ENCODE assay signal across 1 cellular context in the genomic region with DNA sequence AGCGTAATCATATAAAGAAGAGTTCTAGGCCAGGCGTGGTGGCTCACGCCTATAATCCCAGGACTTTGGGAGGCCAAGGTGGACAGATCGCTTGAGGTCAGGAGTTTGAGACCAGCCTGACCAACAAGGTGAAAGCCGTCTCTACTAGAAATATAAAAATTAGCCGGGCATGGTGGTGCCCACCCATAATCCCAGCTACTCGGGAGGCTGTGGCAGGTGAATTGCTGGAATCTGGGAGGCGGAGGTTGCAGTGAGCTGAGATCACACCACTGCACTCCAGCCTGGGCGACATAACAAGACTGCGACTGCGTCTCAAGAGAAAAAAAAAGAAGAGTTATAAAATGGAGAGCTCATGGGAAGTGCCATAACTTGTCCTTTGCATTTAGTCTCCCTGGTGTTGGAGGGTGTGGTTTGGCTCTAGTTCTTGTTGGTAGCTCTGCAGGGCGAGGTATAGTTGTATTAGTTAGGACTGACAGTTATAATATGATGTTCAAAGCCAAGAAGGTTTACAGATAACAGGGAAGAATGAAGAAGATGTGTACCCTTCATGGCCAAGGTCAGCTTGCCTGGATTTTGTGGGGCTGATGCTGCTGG.
TF ChIP-seq lines count a peak whose summit lies in the region.

No MANE protein-coding gene starts in this region.

TF ChIP-seq in WTC11, 78 proteins besides CTCF, POLR2A, EP300 and RAD21 (continued from another document):
- TF ChIP-seq, protein P1, sequence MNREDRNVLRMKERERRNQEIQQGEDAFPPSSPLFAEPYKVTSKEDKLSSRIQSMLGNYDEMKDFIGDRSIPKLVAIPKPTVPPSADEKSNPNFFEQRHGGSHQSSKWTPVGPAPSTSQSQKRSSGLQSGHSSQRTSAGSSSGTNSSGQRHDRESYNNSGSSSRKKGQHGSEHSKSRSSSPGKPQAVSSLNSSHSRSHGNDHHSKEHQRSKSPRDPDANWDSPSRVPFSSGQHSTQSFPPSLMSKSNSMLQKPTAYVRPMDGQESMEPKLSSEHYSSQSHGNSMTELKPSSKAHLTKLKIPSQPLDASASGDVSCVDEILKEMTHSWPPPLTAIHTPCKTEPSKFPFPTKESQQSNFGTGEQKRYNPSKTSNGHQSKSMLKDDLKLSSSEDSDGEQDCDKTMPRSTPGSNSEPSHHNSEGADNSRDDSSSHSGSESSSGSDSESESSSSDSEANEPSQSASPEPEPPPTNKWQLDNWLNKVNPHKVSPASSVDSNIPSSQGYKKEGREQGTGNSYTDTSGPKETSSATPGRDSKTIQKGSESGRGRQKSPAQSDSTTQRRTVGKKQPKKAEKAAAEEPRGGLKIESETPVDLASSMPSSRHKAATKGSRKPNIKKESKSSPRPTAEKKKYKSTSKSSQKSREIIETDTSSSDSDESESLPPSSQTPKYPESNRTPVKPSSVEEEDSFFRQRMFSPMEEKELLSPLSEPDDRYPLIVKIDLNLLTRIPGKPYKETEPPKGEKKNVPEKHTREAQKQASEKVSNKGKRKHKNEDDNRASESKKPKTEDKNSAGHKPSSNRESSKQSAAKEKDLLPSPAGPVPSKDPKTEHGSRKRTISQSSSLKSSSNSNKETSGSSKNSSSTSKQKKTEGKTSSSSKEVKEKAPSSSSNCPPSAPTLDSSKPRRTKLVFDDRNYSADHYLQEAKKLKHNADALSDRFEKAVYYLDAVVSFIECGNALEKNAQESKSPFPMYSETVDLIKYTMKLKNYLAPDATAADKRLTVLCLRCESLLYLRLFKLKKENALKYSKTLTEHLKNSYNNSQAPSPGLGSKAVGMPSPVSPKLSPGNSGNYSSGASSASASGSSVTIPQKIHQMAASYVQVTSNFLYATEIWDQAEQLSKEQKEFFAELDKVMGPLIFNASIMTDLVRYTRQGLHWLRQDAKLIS (CRISPR knock-in tag; IDR thresholded peaks at IDR 0.05; ENCODE audit: borderline replicate concordance): no peak
- no peak for TF ChIP-seq NFATC4 (CRISPR knock-in tag; IDR thresholded peaks at IDR 0.05)
- no peak for TF ChIP-seq SOX15 (CRISPR knock-in tag; IDR thresholded peaks at IDR 0.05)
- no peak for TF ChIP-seq EMX1 (CRISPR knock-in tag; IDR thresholded peaks at IDR 0.05)
